9 cellular contexts compared by ENCODE assay signal in the genomic region with DNA sequence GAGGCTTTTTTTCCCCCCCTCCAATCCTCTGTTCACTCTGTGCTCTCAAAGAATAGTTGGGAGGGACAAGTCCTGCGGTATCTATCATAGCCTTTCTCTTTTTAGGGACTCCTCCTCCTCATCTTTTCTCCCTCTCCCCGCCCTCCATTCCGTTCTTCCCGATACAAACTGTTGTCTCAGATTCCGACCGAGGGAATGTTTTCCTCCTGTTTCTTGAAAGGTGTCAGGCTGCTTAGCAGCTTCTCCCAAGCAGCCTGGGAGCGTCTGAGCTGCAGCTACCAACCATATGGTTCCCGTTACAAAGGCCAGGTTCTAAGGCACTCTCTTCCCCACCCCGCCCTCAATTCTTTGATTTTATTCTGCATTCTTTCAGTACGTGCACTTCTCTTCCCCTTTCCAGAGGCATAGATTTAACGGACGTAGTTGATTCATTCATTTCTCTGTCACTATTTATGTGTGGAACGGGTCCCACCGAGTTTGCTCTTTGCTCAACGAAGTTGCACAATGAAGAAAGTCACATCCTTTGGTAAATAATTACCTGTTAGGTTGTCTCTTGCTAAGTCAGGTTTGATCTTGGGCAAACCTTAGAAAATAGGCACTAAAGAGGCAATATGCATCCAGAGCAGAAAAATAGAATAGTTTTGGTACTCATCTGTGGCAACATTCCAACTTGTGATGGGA. TPM values are rescaled to one million over a fixed set of nuclear protein-coding genes. Genes with fewer than 3 reads are reported as not detected.
DNase-seq lines count a peak whose midpoint lies in the region; ATAC-seq and TF ChIP-seq lines count a peak whose summit lies in the region.
"Had no signal": no experiment of that assay in that cellular context is flagged by ENCODE, and none has a peak within 500 bp of the region (broad histone marks: within the 10 kb centered on the region; RNA-seq: fewer than 3 reads in every experiment).

No MANE protein-coding gene starts in this region.

- H3K36me3 Mint-ChIP-seq in immature natural killer cell = peaks cover 0 to 3% (median 3%) of the 10 kb centered on the region in 3 donors

- H3K4me2 ChIP-seq in trophoblast cell (ENCODE audit: low read length) = peak overlapping the region; percentile 64

- no peaks in the 10 kb centered on the region for H3K9me3 ChIP-seq in trophoblast cell (ENCODE audit: insufficient read depth, low read depth, low read length)
- H3K9me3 ChIP-seq: SJSA1 had no signal

- no peak overlapping the region for H3K14ac ChIP-seq in trophoblast cell (ENCODE audit: low read length)

- no peaks in the 10 kb centered on the region for H3K36me3 ChIP-seq in trophoblast cell (ENCODE audit: control insufficient read depth in 1 of 2, insufficient read depth in 2 of 2, low read length in 2 of 2)
- H3K36me3 ChIP-seq: SJSA1 had no signal

- H3K27ac ChIP-seq in RWPE1 (peak overlapping the region; percentile 82), trophoblast cell (ENCODE audit: low read depth, low read length) (peak overlapping the region; percentile 97)
- H3K27ac ChIP-seq: SJSA1 had no signal

- H3K79me1 ChIP-seq in trophoblast cell (ENCODE audit: low read length) = peaks cover 30% of the 10 kb centered on the region

- ATAC-seq in HG03378 (IDR thresholded peaks at IDR 0.05; ENCODE audit: unreplicated experiment) = no peak
- no peak for ATAC-seq in HG03135 (IDR thresholded peaks at IDR 0.05; ENCODE audit: unreplicated experiment)

- H3K79me2 ChIP-seq in trophoblast cell (ENCODE audit: control insufficient read depth, insufficient read depth, low read length, poor library complexity) = peaks cover 29% of the 10 kb centered on the region

- peaks cover 9 to 14% (median 13%) of the 10 kb centered on the region in 3 donors for H3K27me3 Mint-ChIP-seq in immature natural killer cell (ENCODE audit: low read depth in 3 of 3)

- no peak overlapping the region for H3K27ac Mint-ChIP-seq in immature natural killer cell

- no peaks in the 10 kb centered on the region for H3K4me1 Mint-ChIP-seq in immature natural killer cell

- H4K12ac ChIP-seq in trophoblast cell (ENCODE audit: low read depth, low read length) = no peak overlapping the region

- no peaks in the 10 kb centered on the region for H3K27me3 ChIP-seq in trophoblast cell (ENCODE audit: insufficient read depth, low read length)

- H2BK120ac ChIP-seq in trophoblast cell (ENCODE audit: insufficient read depth, low read length, poor library complexity) = no peak overlapping the region

- no peak overlapping the region for H4K8ac ChIP-seq in trophoblast cell (ENCODE audit: low read depth, low read length)

- POLR2A ChIA-PET in RWPE1 (lab: Yijun Ruan, JAX; ENCODE audit: low non-redundant PET) = no interaction called here

- no peak overlapping the region for H2BK12ac ChIP-seq in trophoblast cell (ENCODE audit: low read length)

- H2BK5ac ChIP-seq in trophoblast cell (ENCODE audit: low read depth, low read length, poor library complexity) = no peak overlapping the region

- no peak for TF ChIP-seq CTCF in RWPE1 (conservative IDR thresholded peaks at IDR 0.05; ENCODE audit: low read depth)
- no peak for TF ChIP-seq CTCF in foreskin fibroblast (IDR thresholded peaks at IDR 0.05; ENCODE audit: low read depth, low read length)

- WGBS in trophoblast cell (ENCODE audit: extremely low coverage, insufficient coverage, insufficient read length) = no CpG with 5 or more reads among the region's 15 CpGs

- no peak overlapping the region for H3K23ac ChIP-seq in trophoblast cell (ENCODE audit: low read length)

- H3K4me3 ChIP-seq in foreskin fibroblast (ENCODE audit: low read depth in 1 of 2, low read length in 2 of 2) (peak overlapping the region; percentile 73), trophoblast cell (ENCODE audit: low read depth, low read length) (peak overlapping the region; percentile 95)

- H3K4me3 Mint-ChIP-seq in immature natural killer cell = peak overlapping the region in 1 of 5 donors; percentile 42

- peaks cover 4 to 38% (median 22%) of the 10 kb centered on the region in 6 donors for H3K9me3 Mint-ChIP-seq in immature natural killer cell

- H3K4ac ChIP-seq in trophoblast cell (ENCODE audit: low read depth, low read length) = peak overlapping the region; percentile 96

- H3K9ac ChIP-seq in trophoblast cell (ENCODE audit: low read length) = peak overlapping the region; percentile 99

- CTCF ChIA-PET in RWPE1 (lab: Yijun Ruan, JAX) = interaction anchor here (0.7 to 0.9 kb wide), 4 partner anchors 34 to 1317 kb away, joined by 3 to 4 read pairs (median 3); no protein-coding TSS in a partner anchor

- no peak overlapping the region for H3K18ac ChIP-seq in trophoblast cell (ENCODE audit: low read length)

- DNase-seq in EL (peak; percentile 15), RWPE1 (ENCODE audit: low spot score) (no peak), foreskin fibroblast (peak; percentile 28 to 72), trophoblast cell (no peak), immature natural killer cell (no peak), NCI-H1048 (lab: John Stamatoyannopoulos, UW) (no peak)

- no peaks in the 10 kb centered on the region for H3K4me1 ChIP-seq in trophoblast cell (ENCODE audit: control insufficient read depth in 1 of 2, insufficient read depth in 2 of 2, low read length in 2 of 2)

- H2AFZ ChIP-seq in trophoblast cell (ENCODE audit: insufficient read depth, low read length, poor library complexity) = no peak overlapping the region

- no peak overlapping the region for H4K91ac ChIP-seq in trophoblast cell (ENCODE audit: low read depth, low read length)

- no peak overlapping the region for H2AK5ac ChIP-seq in trophoblast cell (ENCODE audit: low read length)

RNA-seq across cellular contexts. Expression of a gene that starts 2.8 kb away (rescaled TPM):
- polyA plus RNA-seq in trophoblast cell (2013) = 187 TPM in 2 replicates
- not detected for polyA plus RNA-seq in immature natural killer cell

Comparison
In these comparisons a context has a peak if more than half of its experiments do, and no peak if none do; other contexts are left out.
1. DNase-seq: peak in EL (single experiment) and foreskin fibroblast (2 of 2); none in RWPE1 (single experiment), trophoblast cell (0 of 2), immature natural killer cell (0 of 3) and NCI-H1048 (single experiment).